13 cellular contexts compared by ENCODE assay signal in genomic region chr4:3328814-3329663, GRCh38.
"Had no signal": no experiment of that assay in that cellular context is flagged by ENCODE, and none has a peak within 500 bp of the region (broad histone marks: within the 10 kb centered on the region; RNA-seq: fewer than 3 reads in every experiment).

No MANE protein-coding gene starts in this region.

- H3K9me3 Mint-ChIP-seq: activated naive CD4-positive, alpha-beta T cell treated with anti-CD3 and anti-CD28 coated beads, Interleukin-2, amount 50 U/mL, for 24 hours; stimulated activated memory B cell treated with anti-CD40 and anti-IgM and Interleukin-4, amounts not matched to agents 10 μg/mL and 1 μg/mL and 100 μg/mL, for 72 hours had no signal

- DNase-seq: activated CD4-positive, alpha-beta T cell treated with anti-CD3 and anti-CD28 coated beads, Interleukin-2, amount 50 U/mL, for 4 hours; activated CD4-positive, CD25-positive, alpha-beta regulatory T cell treated with anti-CD3 and anti-CD28 coated beads, Interleukin-2, amount 50 U/mL, for 72 hours; activated T-cell treated with anti-CD3 and anti-CD28 coated beads for 4 hours; effector CD8-positive, alpha-beta T cell; foreskin melanocyte; midbrain; ovary; stimulated activated CD4-positive, alpha-beta T cell treated with anti-CD3 and anti-CD28 coated beads, Interleukin-12 subunit alpha, Interleukin-12 subunit beta, amount 100 ng/mL, for 4 hours; thyroid gland had no signal

- H3K4me3 Mint-ChIP-seq: activated naive CD4-positive, alpha-beta T cell treated with anti-CD3 and anti-CD28 coated beads, Interleukin-2, amount 50 U/mL, for 24 hours; brain; stimulated activated memory B cell treated with anti-CD40 and anti-IgM and Interleukin-4, amounts not matched to agents 10 μg/mL and 1 μg/mL and 100 μg/mL, for 72 hours had no signal

- H3K27me3 Mint-ChIP-seq: activated naive CD4-positive, alpha-beta T cell treated with anti-CD3 and anti-CD28 coated beads, Interleukin-2, amount 50 U/mL, for 24 hours; brain; stimulated activated memory B cell treated with anti-CD40 and anti-IgM and Interleukin-4, amounts not matched to agents 10 μg/mL and 1 μg/mL and 100 μg/mL, for 72 hours had no signal

- H3K27me3 ChIP-seq: ovary, thyroid gland had no signal

- ATAC-seq: stimulated activated memory B cell treated with anti-CD40 and anti-IgM and Interleukin-4, amounts not matched to agents 10 μg/mL and 1 μg/mL and 100 μg/mL, for 72 hours had no signal

- H3K4me3 ChIP-seq: lung, ovary, thyroid gland had no signal

- H3K27ac Mint-ChIP-seq: activated naive CD4-positive, alpha-beta T cell treated with anti-CD3 and anti-CD28 coated beads, Interleukin-2, amount 50 U/mL, for 24 hours; stimulated activated memory B cell treated with anti-CD40 and anti-IgM and Interleukin-4, amounts not matched to agents 10 μg/mL and 1 μg/mL and 100 μg/mL, for 72 hours had no signal

- H3K27ac ChIP-seq: ovary, thyroid gland had no signal

- H3K36me3 ChIP-seq: ovary, thyroid gland had no signal

- H3K36me3 Mint-ChIP-seq: stimulated activated memory B cell treated with anti-CD40 and anti-IgM and Interleukin-4, amounts not matched to agents 10 μg/mL and 1 μg/mL and 100 μg/mL, for 72 hours had no signal

- H3K4me1 ChIP-seq: thyroid gland had no signal

- H3K9me3 ChIP-seq: ovary, thyroid gland had no signal
